36 cellular contexts compared by ENCODE assay signal in the genomic region with DNA sequence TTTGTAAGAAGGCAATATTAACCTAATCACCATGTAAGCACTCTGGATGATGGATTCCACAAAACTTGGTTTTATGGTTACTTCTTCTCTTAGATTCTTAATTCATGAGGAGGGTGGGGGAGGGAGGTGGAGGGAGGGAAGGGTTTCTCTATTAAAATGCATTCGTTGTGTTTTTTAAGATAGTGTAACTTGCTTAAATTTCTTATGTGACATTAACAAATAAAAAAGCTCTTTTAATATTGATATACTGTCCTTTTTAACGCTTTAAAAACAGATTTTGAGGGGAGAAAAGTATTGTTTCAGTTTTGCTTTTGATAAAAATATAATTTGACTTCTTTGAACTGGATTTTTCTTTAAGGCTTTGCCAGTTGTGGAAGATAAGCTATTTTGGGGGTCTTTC.
"Had no signal": no experiment of that assay in that cellular context is flagged by ENCODE, and none has a peak within 500 bp of the region (broad histone marks: within the 10 kb centered on the region; RNA-seq: fewer than 3 reads in every experiment).

No MANE protein-coding gene starts in this region.

- H3K9me3 ChIP-seq: ascending aorta had no signal

- H3K27me3 Mint-ChIP-seq: activated B cell treated with CpG ODN at 0.5 μM for 24 hours; activated CD4-positive, alpha-beta memory T cell treated with anti-CD3 and anti-CD28 coated beads for 36 hours; activated CD4-positive, alpha-beta T cell treated with anti-CD3 and anti-CD28 coated beads, Interleukin-2, amount 10 ng/mL, durations not matched to agents 24 days and 14 days; activated CD8-positive, alpha-beta T cell treated with anti-CD3 and anti-CD28 coated beads for 36 hours; activated naive CD4-positive, alpha-beta T cell treated with anti-CD3 and anti-CD28 coated beads, Interleukin-2, amount 10 ng/mL, durations not matched to agents 7 days and 5 days; activated naive CD4-positive, alpha-beta T cell treated with anti-CD3 and anti-CD28 coated beads, Interleukin-2, amount 50 U/mL, for 24 hours; activated naive CD8-positive, alpha-beta T cell; activated naive CD8-positive, alpha-beta T cell treated with anti-CD3 and anti-CD28 coated beads, Interleukin-2, amount 10 ng/mL, durations not matched to agents 7 days and 5 days; activated naive CD8-positive, alpha-beta T cell treated with anti-CD3 and anti-CD28 coated beads, Interleukin-2, amount 50 U/mL, for 24 hours; activated T-helper 17 cell treated with anti-CD3 and anti-CD28 coated beads, Interleukin-2, amount 50 U/mL, for 72 hours; central memory CD8-positive, alpha-beta T cell; T-cell had no signal

- H3K27me3 ChIP-seq: ascending aorta, cardiac muscle cell had no signal

- H3K27ac ChIP-seq: ascending aorta, cardiac muscle cell, VCaP had no signal

- H3K4me1 Mint-ChIP-seq: activated B cell treated with CpG ODN at 0.5 μM for 24 hours; activated naive CD4-positive, alpha-beta T cell treated with anti-CD3 and anti-CD28 coated beads, Interleukin-2, amount 10 ng/mL, durations not matched to agents 7 days and 5 days; activated naive CD4-positive, alpha-beta T cell treated with anti-CD3 and anti-CD28 coated beads, Interleukin-2, amount 50 U/mL, for 24 hours; activated naive CD8-positive, alpha-beta T cell treated with anti-CD3 and anti-CD28 coated beads, Interleukin-2, amount 50 U/mL, for 24 hours; activated T-helper 17 cell treated with anti-CD3 and anti-CD28 coated beads, Interleukin-2, amount 50 U/mL, for 72 hours; brain; central memory CD8-positive, alpha-beta T cell had no signal

- ATAC-seq: activated CD8-positive, alpha-beta T cell treated with anti-CD3 and anti-CD28 coated beads for 36 hours; activated naive CD8-positive, alpha-beta T cell treated with anti-CD3 and anti-CD28 coated beads, Interleukin-2, amount 50 U/mL, for 24 hours; activated T-cell treated with anti-CD3 and anti-CD28 coated beads, Interleukin-2, amount 50 U/mL, for 4 hours; activated T-cell treated with anti-CD3 and anti-CD28 coated beads, Interleukin-2, amount 50 U/mL, for 72 hours; activated T-helper 17 cell treated with anti-CD3 and anti-CD28 coated beads, Interleukin-2, amount 50 U/mL, for 72 hours; T-cell had no signal

- H3K4me3 ChIP-seq: ascending aorta, cardiac muscle cell had no signal

- H3K4me3 Mint-ChIP-seq: activated B cell treated with CpG ODN at 0.5 μM for 24 hours; activated CD4-positive, alpha-beta memory T cell treated with anti-CD3 and anti-CD28 coated beads for 36 hours; activated CD4-positive, alpha-beta T cell treated with anti-CD3 and anti-CD28 coated beads, Interleukin-2, amount 10 ng/mL, durations not matched to agents 24 days and 14 days; activated CD8-positive, alpha-beta T cell treated with anti-CD3 and anti-CD28 coated beads for 36 hours; activated naive CD4-positive, alpha-beta T cell treated with anti-CD3 and anti-CD28 coated beads, Interleukin-2, amount 10 ng/mL, durations not matched to agents 7 days and 5 days; activated naive CD4-positive, alpha-beta T cell treated with anti-CD3 and anti-CD28 coated beads, Interleukin-2, amount 50 U/mL, for 24 hours; activated naive CD8-positive, alpha-beta T cell; activated naive CD8-positive, alpha-beta T cell treated with anti-CD3 and anti-CD28 coated beads, Interleukin-2, amount 10 ng/mL, durations not matched to agents 7 days and 5 days; activated naive CD8-positive, alpha-beta T cell treated with anti-CD3 and anti-CD28 coated beads, Interleukin-2, amount 50 U/mL, for 24 hours; activated T-cell treated with anti-CD3 and anti-CD28 coated beads, Interleukin-2, amount 50 U/mL, for 4 hours; activated T-cell treated with anti-CD3 and anti-CD28 coated beads, Interleukin-2, amount 50 U/mL, for 72 hours; activated T-helper 1 cell treated with anti-CD3 and anti-CD28 coated beads, Interleukin-12 subunit alpha, Interleukin-12 subunit beta, Interleukin-2, Interleukin-4 antibody, amounts not matched to agents 30 ng/mL and 10 ng/mL and 1 ng/mL, durations not matched to agents 14 hours and 24 hours and 36 hours; activated T-helper 17 cell treated with anti-CD3 and anti-CD28 coated beads, Interleukin-2, amount 50 U/mL, for 72 hours; brain; central memory CD8-positive, alpha-beta T cell; T-cell; T-helper 2 cell treated with Interferon-gamma antibody and Interleukin-4, amounts not matched to agents 5 μg/mL and 100 μg/mL, for 36 hours had no signal

- H3K27ac Mint-ChIP-seq: activated B cell treated with CpG ODN at 0.5 μM for 24 hours; activated CD4-positive, alpha-beta memory T cell treated with anti-CD3 and anti-CD28 coated beads for 36 hours; activated CD4-positive, alpha-beta T cell treated with anti-CD3 and anti-CD28 coated beads, Interleukin-2, amount 10 ng/mL, durations not matched to agents 24 days and 14 days; activated CD8-positive, alpha-beta T cell treated with anti-CD3 and anti-CD28 coated beads for 36 hours; activated naive CD4-positive, alpha-beta T cell treated with anti-CD3 and anti-CD28 coated beads, Interleukin-2, amount 50 U/mL, for 24 hours; activated naive CD8-positive, alpha-beta T cell treated with anti-CD3 and anti-CD28 coated beads, Interleukin-2, amount 10 ng/mL, durations not matched to agents 7 days and 5 days; activated naive CD8-positive, alpha-beta T cell treated with anti-CD3 and anti-CD28 coated beads, Interleukin-2, amount 50 U/mL, for 24 hours; activated T-helper 17 cell treated with anti-CD3 and anti-CD28 coated beads, Interleukin-2, amount 50 U/mL, for 72 hours; T-cell; T-helper 2 cell treated with Interferon-gamma antibody and Interleukin-4, amounts not matched to agents 5 μg/mL and 100 μg/mL, for 36 hours had no signal

- H3K9me3 Mint-ChIP-seq: activated B cell treated with CpG ODN at 0.5 μM for 24 hours; activated CD4-positive, alpha-beta memory T cell treated with anti-CD3 and anti-CD28 coated beads for 36 hours; activated CD4-positive, alpha-beta T cell treated with anti-CD3 and anti-CD28 coated beads, Interleukin-2, amount 10 ng/mL, durations not matched to agents 24 days and 14 days; activated CD8-positive, alpha-beta T cell treated with anti-CD3 and anti-CD28 coated beads for 36 hours; activated naive CD4-positive, alpha-beta T cell treated with anti-CD3 and anti-CD28 coated beads, Interleukin-2, amount 10 ng/mL, durations not matched to agents 7 days and 5 days; activated naive CD4-positive, alpha-beta T cell treated with anti-CD3 and anti-CD28 coated beads, Interleukin-2, amount 50 U/mL, for 24 hours; activated naive CD8-positive, alpha-beta T cell treated with anti-CD3 and anti-CD28 coated beads, Interleukin-2, amount 10 ng/mL, durations not matched to agents 7 days and 5 days; activated naive CD8-positive, alpha-beta T cell treated with anti-CD3 and anti-CD28 coated beads, Interleukin-2, amount 50 U/mL, for 24 hours; activated T-cell treated with anti-CD3 and anti-CD28 coated beads, Interleukin-2, amount 50 U/mL, for 4 hours; activated T-cell treated with anti-CD3 and anti-CD28 coated beads, Interleukin-2, amount 50 U/mL, for 72 hours; activated T-helper 1 cell treated with anti-CD3 and anti-CD28 coated beads, Interleukin-12 subunit alpha, Interleukin-12 subunit beta, Interleukin-2, Interleukin-4 antibody, amounts not matched to agents 30 ng/mL and 10 ng/mL and 1 ng/mL, durations not matched to agents 14 hours and 24 hours and 36 hours; activated T-helper 17 cell treated with anti-CD3 and anti-CD28 coated beads, Interleukin-2, amount 50 U/mL, for 72 hours; brain; central memory CD8-positive, alpha-beta T cell; T-cell; T-helper 2 cell treated with Interferon-gamma antibody and Interleukin-4, amounts not matched to agents 5 μg/mL and 100 μg/mL, for 36 hours had no signal

- DNase-seq: activated B cell treated with CpG ODN at 0.5 μM for 24 hours; activated CD4-positive, alpha-beta memory T cell treated with anti-CD3 and anti-CD28 coated beads for 36 hours; activated CD4-positive, alpha-beta T cell treated with anti-CD3 and anti-CD28 coated beads for 4 hours; activated CD4-positive, alpha-beta T cell treated with anti-CD3 and anti-CD28 coated beads, Interleukin-2, amount 10 ng/mL, durations not matched to agents 24 days and 14 days; activated CD4-positive, alpha-beta T cell treated with anti-CD3 and anti-CD28 coated beads, Interleukin-2, amount 50 U/mL, for 1 hour; activated CD4-positive, alpha-beta T cell treated with anti-CD3 and anti-CD28 coated beads, Interleukin-2, amount 50 U/mL, for 4 hours; activated CD4-positive, CD25-positive, alpha-beta regulatory T cell treated with anti-CD3 and anti-CD28 coated beads, Interleukin-2, amount 50 U/mL, for 72 hours; activated CD8-positive, alpha-beta memory T cell treated with anti-CD3 and anti-CD28 coated beads, Interleukin-2, amount 50 U/mL, for 4 hours; activated CD8-positive, alpha-beta T cell treated with anti-CD3 and anti-CD28 coated beads for 36 hours; activated effector memory CD4-positive, alpha-beta T cell treated with anti-CD3 and anti-CD28 coated beads, Interleukin-2, amount 50 U/mL, for 16 hours; activated gamma-delta T cell treated with Interleukin-2 at 50 U/mL for 16 hours; activated naive CD4-positive, alpha-beta T cell treated with anti-CD3 and anti-CD28 coated beads, Interleukin-2, amount 10 ng/mL, durations not matched to agents 7 days and 5 days; activated naive CD4-positive, alpha-beta T cell treated with Interleukin-2 at 50 U/mL for 16 hours; activated naive CD8-positive, alpha-beta T cell treated with anti-CD3 and anti-CD28 coated beads, Interleukin-2, amount 10 ng/mL, durations not matched to agents 7 days and 5 days; activated naive CD8-positive, alpha-beta T cell treated with anti-CD3 and anti-CD28 coated beads, Interleukin-2, amount 50 U/mL, for 24 hours; activated T-cell treated with anti-CD3 and anti-CD28 coated beads for 4 hours; activated T-cell treated with anti-CD3 and anti-CD28 coated beads, Interleukin-2, amount 50 U/mL, for 1 hour; activated T-cell treated with anti-CD3 and anti-CD28 coated beads, Interleukin-2, amount 50 U/mL, for 4 hours; activated T-cell treated with anti-CD3 and anti-CD28 coated beads, Interleukin-2, amount 50 U/mL, for 72 hours; amygdala; anterior cingulate cortex; caudate nucleus; cerebellar nuclear complex; T-cell; T-helper 2 cell; T-helper 9 cell had no signal

- H3K4me1 ChIP-seq: ascending aorta had no signal
